ENCODE assay signal across 13 cellular contexts in genomic region chr20:46025376-46025783, GRCh38. TPM values are rescaled to one million over a fixed set of nuclear protein-coding genes. Genes with fewer than 3 reads are reported as not detected.
"Had no signal": no experiment of that assay in that cellular context is flagged by ENCODE, and none has a peak within 500 bp of the region (broad histone marks: within the 10 kb centered on the region; RNA-seq: fewer than 3 reads in every experiment).

No MANE protein-coding gene starts in this region.

- ATAC-seq: activated CD4-positive, alpha-beta T cell treated with anti-CD3 and anti-CD28 coated beads for 36 hours; activated naive CD4-positive, alpha-beta T cell treated with anti-CD3 and anti-CD28 coated beads, Interleukin-2, amount 50 U/mL, for 72 hours; mucosa of descending colon; naive thymus-derived CD8-positive, alpha-beta T cell; stimulated activated naive CD8-positive, alpha-beta T cell treated with anti-CD3 and anti-CD28 coated beads, Interleukin-15, Interleukin-2, amounts not matched to agents 100 U/mL and 50 U/mL, for 24 hours; WTC11 had no signal

- H3K36me3 ChIP-seq: adrenal gland, right atrium auricular region, tibial nerve had no signal

- H3K4me3 ChIP-seq: adrenal gland, mucosa of descending colon, right atrium auricular region, tibial nerve had no signal

- H3K9me3 ChIP-seq: adrenal gland, mucosa of descending colon, right atrium auricular region, tibial nerve had no signal

- DNase-seq: activated CD4-positive, alpha-beta T cell treated with anti-CD3 and anti-CD28 coated beads for 36 hours; activated CD4-positive, alpha-beta T cell treated with anti-CD3 and anti-CD28 coated beads, Interleukin-2, amount 50 U/mL, for 48 hours; activated gamma-delta T cell treated with Interleukin-2 at 50 U/mL for 16 hours; adrenal gland; mesenchymal stem cell; mucosa of descending colon; naive thymus-derived CD8-positive, alpha-beta T cell; occipital lobe; stimulated activated naive CD8-positive, alpha-beta T cell treated with anti-CD3 and anti-CD28 coated beads, Interleukin-15, Interleukin-2, amounts not matched to agents 100 U/mL and 50 U/mL, for 24 hours had no signal

- H3K27ac ChIP-seq: adrenal gland, right atrium auricular region, tibial nerve had no signal

RNA-seq across cellular contexts. Expression of gene MMP9, which starts 16.7 kb away (rescaled TPM):
- polyA plus RNA-seq: naive thymus-derived CD8-positive, alpha-beta T cell had no signal
